In genomic region chr20:17976305-17976704, GRCh38 we compare ENCODE assay signal across 26 cellular contexts.
"Had no signal": no experiment of that assay in that cellular context is flagged by ENCODE, and none has a peak within 500 bp of the region (broad histone marks: within the 10 kb centered on the region; RNA-seq: fewer than 3 reads in every experiment).

No MANE protein-coding gene starts in this region.

- H3K36me3 ChIP-seq: prostate gland had no signal

- DNase-seq: erythroblast; foreskin keratinocyte; head of caudate nucleus; kidney; left colon; left ventricle myocardium superior; mesenchymal stem cell; midbrain; occipital lobe; retina; stimulated activated CD4-positive, alpha-beta T cell treated with anti-CD3 and anti-CD28 coated beads, Interleukin-2, amount 100 ng/mL, for 24 hours; stimulated activated CD4-positive, alpha-beta T cell treated with anti-CD3 and anti-CD28 coated beads, Interleukin-4, amount 100 ng/mL, for 4 hours; stimulated activated naive B cell treated with anti-CD40 and anti-IgM and Interleukin-4, amounts not matched to agents 10 μg/mL and 1 μg/mL and 100 μg/mL, for 72 hours; stimulated activated naive CD8-positive, alpha-beta T cell treated with anti-CD3 and anti-CD28 coated beads, Interleukin-15, amount 100 ng/mL, for 72 hours; testis; transverse colon had no signal

- H3K9ac ChIP-seq: parathyroid adenoma had no signal

- H2AFZ ChIP-seq: hepatocyte, parathyroid adenoma had no signal

- H3K4me3 ChIP-seq: hepatocyte, lung, prostate gland, skin epidermis, testis, transverse colon had no signal

- H3K4me2 ChIP-seq: hepatocyte had no signal

- H3K9me3 ChIP-seq: prostate gland, testis, transverse colon had no signal

- H3K27ac ChIP-seq: foreskin keratinocyte, hepatocyte, parathyroid adenoma, prostate gland, skin epidermis, testis, transverse colon had no signal

- H3K4me3 Mint-ChIP-seq: dendritic cell treated with granulocyte-macrophage colony-stimulating factor and Interleukin-4, amounts not matched to agents 40 ng/mL and 50 ng/mL, for 4 days; natural killer cell treated with Interleukin-12 subunit alpha and Interleukin-12 subunit beta and Interleukin-15 and Interleukin-18, amount 100 ng/mL, for 72 hours; stimulated activated naive B cell treated with anti-CD40 and anti-IgM and Interleukin-4, amounts not matched to agents 10 μg/mL and 1 μg/mL and 100 μg/mL, for 72 hours; stimulated activated naive CD8-positive, alpha-beta T cell treated with anti-CD3 and anti-CD28 coated beads, Interleukin-15, amount 100 ng/mL, for 72 hours had no signal

- H3K27me3 ChIP-seq: foreskin keratinocyte, hepatocyte, testis, transverse colon had no signal

- H3K9me3 Mint-ChIP-seq: dendritic cell treated with granulocyte-macrophage colony-stimulating factor and Interleukin-4, amounts not matched to agents 40 ng/mL and 50 ng/mL, for 4 days; natural killer cell treated with Interleukin-12 subunit alpha and Interleukin-12 subunit beta and Interleukin-15 and Interleukin-18, amount 100 ng/mL, for 72 hours; stimulated activated naive B cell treated with anti-CD40 and anti-IgM and Interleukin-4, amounts not matched to agents 10 μg/mL and 1 μg/mL and 100 μg/mL, for 72 hours; stimulated activated naive CD8-positive, alpha-beta T cell treated with anti-CD3 and anti-CD28 coated beads, Interleukin-15, amount 100 ng/mL, for 72 hours had no signal

- H3K4me1 ChIP-seq: prostate gland had no signal

- H3K27me3 Mint-ChIP-seq: dendritic cell treated with granulocyte-macrophage colony-stimulating factor and Interleukin-4, amounts not matched to agents 40 ng/mL and 50 ng/mL, for 4 days; natural killer cell treated with Interleukin-12 subunit alpha and Interleukin-12 subunit beta and Interleukin-15 and Interleukin-18, amount 100 ng/mL, for 72 hours; stimulated activated naive B cell treated with anti-CD40 and anti-IgM and Interleukin-4, amounts not matched to agents 10 μg/mL and 1 μg/mL and 100 μg/mL, for 72 hours; stimulated activated naive CD8-positive, alpha-beta T cell treated with anti-CD3 and anti-CD28 coated beads, Interleukin-15, amount 100 ng/mL, for 72 hours had no signal

- H3K27ac Mint-ChIP-seq: dendritic cell treated with granulocyte-macrophage colony-stimulating factor and Interleukin-4, amounts not matched to agents 40 ng/mL and 50 ng/mL, for 4 days; natural killer cell treated with Interleukin-12 subunit alpha and Interleukin-12 subunit beta and Interleukin-15 and Interleukin-18, amount 100 ng/mL, for 72 hours; stimulated activated naive B cell treated with anti-CD40 and anti-IgM and Interleukin-4, amounts not matched to agents 10 μg/mL and 1 μg/mL and 100 μg/mL, for 72 hours; stimulated activated naive CD8-positive, alpha-beta T cell treated with anti-CD3 and anti-CD28 coated beads, Interleukin-15, amount 100 ng/mL, for 72 hours had no signal

- ATAC-seq: foreskin keratinocyte; left ventricle myocardium superior; natural killer cell treated with Interleukin-12 subunit alpha and Interleukin-12 subunit beta and Interleukin-15 and Interleukin-18, amount 100 ng/mL, for 72 hours; sciatic nerve; stimulated activated naive B cell treated with anti-CD40 and anti-IgM and Interleukin-4, amounts not matched to agents 10 μg/mL and 1 μg/mL and 100 μg/mL, for 72 hours; stimulated activated naive CD8-positive, alpha-beta T cell treated with anti-CD3 and anti-CD28 coated beads, Interleukin-15, amount 100 ng/mL, for 72 hours had no signal

- FAIRE-seq: colon, endothelial cell of umbilical vein, kidney had no signal
